23 cellular contexts compared by ENCODE assay signal in genomic region chr10:106078796-106079576, GRCh38.
A peak's percentile ranks its signal among the peaks of the same experiment; 100 is the strongest.
DNase-seq lines count a peak whose midpoint lies in the region; ATAC-seq and TF ChIP-seq lines count a peak whose summit lies in the region.
"Had no signal": no experiment of that assay in that cellular context is flagged by ENCODE, and none has a peak within 500 bp of the region (broad histone marks: within the 10 kb centered on the region; RNA-seq: fewer than 3 reads in every experiment).

No MANE protein-coding gene starts in this region.

- no peaks in the 10 kb centered on the region for H3F3A ChIP-seq in neural progenitor cell (ENCODE audit: low read depth)

- TF ChIP-seq CTCF in upper lobe of left lung (IDR thresholded peaks at IDR 0.05) (no peak), neural progenitor cell (IDR thresholded peaks at IDR 0.05) (no peak)

- H3K27me3 ChIP-seq in upper lobe of left lung (no peaks in the 10 kb centered on the region), neural progenitor cell (no peaks in the 10 kb centered on the region)
- H3K27me3 ChIP-seq: BLaER1 treated with 17β-estradiol and CSF1 and Interleukin-3, amounts not matched to agents 10 nM and 100 nM; spleen had no signal

- no peak overlapping the region for H3K27ac ChIP-seq in upper lobe of left lung
- H3K27ac ChIP-seq in neural progenitor cell = no peak overlapping the region
- H3K27ac ChIP-seq: BLaER1 treated with 17β-estradiol and CSF1 and Interleukin-3, amounts not matched to agents 10 nM and 100 nM; GM23248; lower lobe of right lung; spleen; thoracic aorta had no signal

- no peak overlapping the region for H2AFZ ChIP-seq in neural progenitor cell (replicated peaks)
- H2AFZ ChIP-seq: GM23248 had no signal

- no peak overlapping the region for H3K27ac Mint-ChIP-seq in neural progenitor cell
- H3K27ac Mint-ChIP-seq: activated naive CD8-positive, alpha-beta T cell; naive B cell had no signal

- no peaks in the 10 kb centered on the region for H3K36me3 Mint-ChIP-seq in neural progenitor cell
- H3K36me3 Mint-ChIP-seq: activated naive CD8-positive, alpha-beta T cell; naive B cell had no signal

- H3K4me3 ChIP-seq in skeletal muscle cell (ENCODE audit: low read depth, low read length) = no peak overlapping the region
- H3K4me3 ChIP-seq in upper lobe of left lung = no peak overlapping the region
- no peak overlapping the region for H3K4me3 ChIP-seq in neural progenitor cell
- H3K4me3 ChIP-seq: BLaER1 treated with 17β-estradiol and CSF1 and Interleukin-3, amounts not matched to agents 10 nM and 100 nM; GM23248; lower lobe of right lung; spleen; thoracic aorta had no signal

- H3K9me3 Mint-ChIP-seq in neural progenitor cell = no peaks in the 10 kb centered on the region

- no peak overlapping the region for H3K4me3 Mint-ChIP-seq in neural progenitor cell
- H3K4me3 Mint-ChIP-seq: activated naive CD8-positive, alpha-beta T cell; naive B cell had no signal

- WGBS in upper lobe of left lung, 2 donors = 59 to 61% methylated on average over 10 of the region's 10 CpGs

- TF ChIP-seq EP300 in upper lobe of left lung (IDR thresholded peaks at IDR 0.05) = no peak

- H3K9ac ChIP-seq in neural progenitor cell = no peak overlapping the region
- H3K9ac ChIP-seq: BLaER1 treated with 17β-estradiol and CSF1 and Interleukin-3, amounts not matched to agents 10 nM and 100 nM; GM23248 had no signal

- no peak overlapping the region for H3K4me2 ChIP-seq in neural progenitor cell
- H3K4me2 ChIP-seq: BLaER1 treated with 17β-estradiol and CSF1 and Interleukin-3, amounts not matched to agents 10 nM and 100 nM had no signal

- no peaks in the 10 kb centered on the region for H3K79me2 ChIP-seq in neural progenitor cell (ENCODE audit: low read depth)

- no peak for TF ChIP-seq POLR2A in upper lobe of left lung (IDR thresholded peaks at IDR 0.05)

- no peaks in the 10 kb centered on the region for H3K27me3 Mint-ChIP-seq in neural progenitor cell (ENCODE audit: insufficient read depth, low read depth)
- H3K27me3 Mint-ChIP-seq: activated naive CD8-positive, alpha-beta T cell; naive B cell had no signal

- no peaks in the 10 kb centered on the region for H4K20me1 ChIP-seq in neural progenitor cell (ENCODE audit: low read depth)
- H4K20me1 ChIP-seq: BLaER1 treated with 17β-estradiol and CSF1 and Interleukin-3, amounts not matched to agents 10 nM and 100 nM had no signal

- ATAC-seq in HG02938 (IDR thresholded peaks at IDR 0.05; ENCODE audit: unreplicated experiment) (no peak), upper lobe of left lung (ENCODE audit: low FRiP score in 2 of 2) (no peak)
- ATAC-seq: lower lobe of right lung, Panc1 had no signal

- H3K4me1 Mint-ChIP-seq in neural progenitor cell = no peaks in the 10 kb centered on the region
- H3K4me1 Mint-ChIP-seq: naive B cell had no signal

- H3K36me3 ChIP-seq in upper lobe of left lung (no peaks in the 10 kb centered on the region), neural progenitor cell (no peaks in the 10 kb centered on the region)
- H3K36me3 ChIP-seq: BLaER1 treated with 17β-estradiol and CSF1 and Interleukin-3, amounts not matched to agents 10 nM and 100 nM; lower lobe of right lung; spleen; thoracic aorta had no signal

- DNase-seq in H4 (ENCODE audit: low spot score) (peak; percentile 45), SW480 (ENCODE audit: low spot score) (peak; percentile 25), fibroblast of peridontal ligament (ENCODE audit: extremely low read depth) (peak; percentile 60), skeletal muscle cell (ENCODE audit: low read depth) (peak; percentile 43), upper lobe of left lung (no peak), neural progenitor cell (ENCODE audit: low spot score) (no peak), NCI-H69 (lab: John Stamatoyannopoulos, UW) (no peak)
- DNase-seq: activated T-cell treated with anti-CD3 and anti-CD28 coated beads, Interleukin-2, amount 50 U/mL, for 1 hour; glutamatergic neuron; GM23248; Karpas-422; lower lobe of right lung; naive B cell; NCI-H1105; NCI-H2107; NCI-H526 treated with DMSO at 0.1 percent for 48 hours; posterior cingulate gyrus; spleen had no signal

- H3K9me3 ChIP-seq in upper lobe of left lung = no peaks in the 10 kb centered on the region
- H3K9me3 ChIP-seq in neural progenitor cell (ENCODE audit: low read depth) = no peaks in the 10 kb centered on the region
- H3K9me3 ChIP-seq: BLaER1 treated with 17β-estradiol and CSF1 and Interleukin-3, amounts not matched to agents 10 nM and 100 nM; lower lobe of right lung; spleen; thoracic aorta had no signal

- H3K4me1 ChIP-seq in upper lobe of left lung (no peaks in the 10 kb centered on the region), neural progenitor cell (peaks cover 4% of the 10 kb centered on the region)
- H3K4me1 ChIP-seq: BLaER1 treated with 17β-estradiol and CSF1 and Interleukin-3, amounts not matched to agents 10 nM and 100 nM; lower lobe of right lung; spleen had no signal

Comparison
In these comparisons a context has a peak if more than half of its experiments do, and no peak if none do; other contexts are left out.
1. DNase-seq: peak in H4 (single experiment), SW480 (single experiment), fibroblast of peridontal ligament (single experiment) and skeletal muscle cell (single experiment); none in upper lobe of left lung (0 of 2), neural progenitor cell (single experiment) and NCI-H69 (single experiment).